ENCODE assay signal across 26 cellular contexts in genomic region chr1:58011978-58012377, GRCh38.
DNase-seq lines count a peak whose midpoint lies in the region; ATAC-seq, FAIRE-seq and TF ChIP-seq lines count a peak whose summit lies in the region.
"Had no signal": no experiment of that assay in that cellular context is flagged by ENCODE, and none has a peak within 500 bp of the region (broad histone marks: within the 10 kb centered on the region; RNA-seq: fewer than 3 reads in every experiment).

No MANE protein-coding gene starts in this region.

- H3K18ac ChIP-seq in H1 (ENCODE audit: extremely low read depth, low read length): no peak overlapping the region

- H4K20me1 ChIP-seq in H1 (replicated peaks in 1 of 2; ENCODE audit: control insufficient read depth in 1 of 2, insufficient read depth in 2 of 2, low read length in 2 of 2): no peaks in the 10 kb centered on the region

- intact Hi-C loops in uterus (cut with DNase I; ENCODE audit: low total_unique reads): no loop called here

- H3K4me1 ChIP-seq in H1 (replicated peaks in 1 of 4; ENCODE audit: control insufficient read depth in 3 of 4, insufficient read depth in 4 of 4, low read length in 3 of 4): peaks cover 0 to 6% (median 4%) of the 10 kb centered on the region in 4 experiments; a peak in 4 of 7 replicates
- no peaks in the 10 kb centered on the region for H3K4me1 ChIP-seq in uterus
- H3K4me1 ChIP-seq: BE2C had no signal

- FAIRE-seq in H1 (lab: Jason Lieb, UNC): no peak
- FAIRE-seq: GM12878, HepG2, K562 had no signal

- H4K91ac ChIP-seq in H1 (replicated peaks; ENCODE audit: insufficient read length, low read length): no peak overlapping the region

- no peak overlapping the region for H3K56ac ChIP-seq in H1 (replicated peaks; ENCODE audit: insufficient read length, low read depth, low read length)

- DNase-seq in NCI-H82 (lab: John Stamatoyannopoulos, UW) (peak; percentile 11), NCI-H82 treated with DMSO at 0.1 percent for 48 hours (lab: John Stamatoyannopoulos, UW; ENCODE audit: unreplicated experiment) (no peak), H1 (ENCODE audit: low read depth in 1 of 2, low spot score in 2 of 2) (no peak), kidney epithelial cell (ENCODE audit: low read depth) (peak; percentile 1), uterus (no peak), NCI-H1092 (lab: John Stamatoyannopoulos, UW) (no peak)
- no peak for DNase-seq in natural killer cell treated with Interleukin-12 subunit alpha and Interleukin-12 subunit beta and Interleukin-15 and Interleukin-18, amount 100 ng/mL, for 72 hours (ENCODE audit: low spot score)
- DNase-seq: 8988T, ACHN, BE2C, DMS153, EL, GDM1, Kasumi-1, NCI-H1105, NCI-H1436 treated with DMSO at 0.1 percent for 48 hours, NCI-H187 treated with DMSO at 0.1 percent for 48 hours, NCI-H524, NCI-H774, SHP77 treated with DMSO at 0.1 percent for 48 hours had no signal

- H3K4me3 Mint-ChIP-seq in natural killer cell treated with Interleukin-12 subunit alpha and Interleukin-12 subunit beta and Interleukin-15 and Interleukin-18, amount 100 ng/mL, for 72 hours: no peak overlapping the region
- H3K4me3 Mint-ChIP-seq: CD14-positive monocyte had no signal

- 88% methylated on average over 1 of the region's 1 CpG; no CpG with 5 or more reads in 1 of the 2 experiments for WGBS in H1 (ENCODE audit: extremely low coverage in 1 of 2, insufficient coverage in 1 of 2, insufficient read length in 1 of 2, insufficient replicate concordance in 2 of 2, low coverage in 1 of 2, low lambda C conversion rate in 2 of 2, missing lambda C conversion rate in 1 of 2), 2 experiments

- H2BK20ac ChIP-seq in H1 (ENCODE audit: low read length): peak overlapping the region; percentile 83

- H3K27me3 ChIP-seq in H1 (replicated peaks in 1 of 4; ENCODE audit: control insufficient read depth in 3 of 4, extremely low read depth in 1 of 4, insufficient read depth in 3 of 4, low read length in 3 of 4) (no peaks in the 10 kb centered on the region), kidney epithelial cell (ENCODE audit: control insufficient read depth, insufficient read depth, low read length) (no peaks in the 10 kb centered on the region), uterus (no peaks in the 10 kb centered on the region)
- H3K27me3 ChIP-seq: BE2C had no signal

- no peaks in the 10 kb centered on the region for H3K79me1 ChIP-seq in H1 (ENCODE audit: low read depth, low read length)

- H3K9me3 Mint-ChIP-seq in natural killer cell treated with Interleukin-12 subunit alpha and Interleukin-12 subunit beta and Interleukin-15 and Interleukin-18, amount 100 ng/mL, for 72 hours: no peaks in the 10 kb centered on the region

- H2BK5ac ChIP-seq in H1 (ENCODE audit: low read depth, low read length): no peak overlapping the region

- H3K23me2 ChIP-seq in H1 (ENCODE audit: low read depth, low read length): no peaks in the 10 kb centered on the region

- CTCF ChIA-PET in H1 (lab: Charles Lee; ENCODE audit: partially characterized antibody): interaction anchor here (0.8 to 2.6 kb wide), 3 partner anchors 9 to 24 kb away, joined by 3 to 12 read pairs (median 8); no protein-coding TSS in a partner anchor

- no peak overlapping the region for H3K27ac ChIP-seq in H1 (ENCODE audit: low read depth, low read length)
- H3K27ac ChIP-seq in uterus: no peak overlapping the region

- no peak for TF ChIP-seq CTCF in H1 (IDR thresholded peaks at IDR 0.05; ENCODE audit: control extremely low read depth in 1 of 3, insufficient read depth in 1 of 3, low read depth in 1 of 3, low read length in 3 of 3)
- TF ChIP-seq CTCF in kidney epithelial cell (IDR thresholded peaks at IDR 0.05; ENCODE audit: insufficient read depth, low read length, poor library complexity, severe bottlenecking): no peak
- no peak for TF ChIP-seq CTCF in uterus (IDR thresholded peaks at IDR 0.05)

- H4K8ac ChIP-seq in H1 (ENCODE audit: extremely low read depth, insufficient read depth, low read length): no peak overlapping the region

- no peak for ATAC-seq in natural killer cell treated with Interleukin-12 subunit alpha and Interleukin-12 subunit beta and Interleukin-15 and Interleukin-18, amount 100 ng/mL, for 72 hours
- ATAC-seq: GM12878, HCT116, HepG2, K562, Panc1 had no signal

- no peak for TF ChIP-seq POLR2A in H1 (IDR thresholded peaks at IDR 0.05; ENCODE audit: control extremely low read depth in 1 of 2, low read depth in 2 of 2, low read length in 2 of 2)
- TF ChIP-seq POLR2A in uterus (IDR thresholded peaks at IDR 0.05): no peak

- H3K9ac ChIP-seq in H1 (replicated peaks in 1 of 4; ENCODE audit: extremely low read depth in 1 of 4, low read depth in 3 of 4, low read length in 3 of 4): no peak overlapping the region

- H2AFZ ChIP-seq in H1 (ENCODE audit: low read length): no peak overlapping the region

- H3K36me3 Mint-ChIP-seq in natural killer cell treated with Interleukin-12 subunit alpha and Interleukin-12 subunit beta and Interleukin-15 and Interleukin-18, amount 100 ng/mL, for 72 hours: no peaks in the 10 kb centered on the region
- H3K36me3 Mint-ChIP-seq: CD14-positive monocyte had no signal

- H4K5ac ChIP-seq in H1 (ENCODE audit: insufficient read length, low read depth, low read length): no peak overlapping the region

- POLR2A ChIA-PET in H1 (lab: Charles Lee; ENCODE audit: partially characterized antibody): no interaction called here

- no peak overlapping the region; the same call in 1 of the 2 replicates for H2AK5ac ChIP-seq in H1 (ENCODE audit: low read depth, low read length)

- H3K4me3 ChIP-seq in H1 (ENCODE audit: extremely low read depth in 1 of 4, insufficient read depth in 2 of 4, low read depth in 3 of 4, low read length in 4 of 4) (no peak overlapping the region), kidney epithelial cell (ENCODE audit: low read depth, low read length) (no peak overlapping the region), uterus (no peak overlapping the region)
- H3K4me3 ChIP-seq: GM12878, K562 had no signal

- H3K9me3 ChIP-seq in H1 (ENCODE audit: insufficient read depth in 2 of 2, low read depth in 1 of 2, low read length in 1 of 2) (no peaks in the 10 kb centered on the region), uterus (no peaks in the 10 kb centered on the region)
- H3K9me3 ChIP-seq: BE2C had no signal

- H3K4me1 Mint-ChIP-seq in natural killer cell treated with Interleukin-12 subunit alpha and Interleukin-12 subunit beta and Interleukin-15 and Interleukin-18, amount 100 ng/mL, for 72 hours (ENCODE audit: low read depth in 2 of 2): no peaks in the 10 kb centered on the region
- H3K4me1 Mint-ChIP-seq: CD14-positive monocyte had no signal

- no peaks in the 10 kb centered on the region for H3K79me2 ChIP-seq in H1 (ENCODE audit: control insufficient read depth in 1 of 2, insufficient read depth in 2 of 2, low read length in 2 of 2)

- H3K36me3 ChIP-seq in H1 (ENCODE audit: control insufficient read depth in 2 of 4, insufficient read depth in 4 of 4, low read length in 3 of 4) (no peaks in the 10 kb centered on the region), kidney epithelial cell (ENCODE audit: control insufficient read depth, insufficient read depth, low read length) (no peaks in the 10 kb centered on the region), uterus (no peaks in the 10 kb centered on the region)
- H3K36me3 ChIP-seq: BE2C had no signal

- H3K14ac ChIP-seq in H1 (ENCODE audit: insufficient read length): no peak overlapping the region

- no peak overlapping the region for H3K27ac Mint-ChIP-seq in natural killer cell treated with Interleukin-12 subunit alpha and Interleukin-12 subunit beta and Interleukin-15 and Interleukin-18, amount 100 ng/mL, for 72 hours
- H3K27ac Mint-ChIP-seq: CD14-positive monocyte had no signal

- H2BK12ac ChIP-seq in H1 (ENCODE audit: low read depth, low read length): no peak overlapping the region

- peaks cover 0 to 8% of the 10 kb centered on the region in 2 donors for H3K27me3 Mint-ChIP-seq in natural killer cell treated with Interleukin-12 subunit alpha and Interleukin-12 subunit beta and Interleukin-15 and Interleukin-18, amount 100 ng/mL, for 72 hours

- H2BK120ac ChIP-seq in H1 (replicated peaks; ENCODE audit: low read depth, low read length): no peak overlapping the region

- H3K23ac ChIP-seq in H1 (ENCODE audit: insufficient read length): no peak overlapping the region

- H3K4me2 ChIP-seq in H1 (ENCODE audit: insufficient read depth in 1 of 2, low read depth in 2 of 2, low read length in 2 of 2): no peak overlapping the region

- no peak overlapping the region for H3K4ac ChIP-seq in H1 (replicated peaks; ENCODE audit: insufficient read length, low read depth, low read length)

- no peak overlapping the region; the same call in 1 of the 2 replicates for H2BK15ac ChIP-seq in H1 (ENCODE audit: low read length)

- no peak for TF ChIP-seq RAD21 in H1 (IDR thresholded peaks at IDR 0.05 in 1 of 2, conservative IDR thresholded peaks at IDR 0.05 in 1 of 2; ENCODE audit: low read depth in 2 of 2, low read length in 2 of 2)

- no peak for TF ChIP-seq EP300 in H1 (IDR thresholded peaks at IDR 0.05; ENCODE audit: borderline replicate concordance in 1 of 2, low read depth in 2 of 2, low read length in 2 of 2)

TF ChIP-seq in H1, 55 proteins besides CTCF, POLR2A, EP300 and RAD21 (continues in another document):
- TF ChIP-seq BCL11A (IDR thresholded peaks at IDR 0.05; ENCODE audit: low read depth in 2 of 2, low read length in 2 of 2) (no peak), SP4 (IDR thresholded peaks at IDR 0.05; ENCODE audit: low read length) (no peak), GABPA (IDR thresholded peaks at IDR 0.05; ENCODE audit: borderline replicate concordance, insufficient read depth, low read length) (no peak), CHD1 (IDR thresholded peaks at IDR 0.05; ENCODE audit: low read depth, low read length) (no peak)
- TF ChIP-seq, protein P1, sequence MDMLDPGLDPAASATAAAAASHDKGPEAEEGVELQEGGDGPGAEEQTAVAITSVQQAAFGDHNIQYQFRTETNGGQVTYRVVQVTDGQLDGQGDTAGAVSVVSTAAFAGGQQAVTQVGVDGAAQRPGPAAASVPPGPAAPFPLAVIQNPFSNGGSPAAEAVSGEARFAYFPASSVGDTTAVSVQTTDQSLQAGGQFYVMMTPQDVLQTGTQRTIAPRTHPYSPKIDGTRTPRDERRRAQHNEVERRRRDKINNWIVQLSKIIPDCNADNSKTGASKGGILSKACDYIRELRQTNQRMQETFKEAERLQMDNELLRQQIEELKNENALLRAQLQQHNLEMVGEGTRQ (IDR thresholded peaks at IDR 0.05; ENCODE audit: low read length): no peak
- TF ChIP-seq, protein P2, sequence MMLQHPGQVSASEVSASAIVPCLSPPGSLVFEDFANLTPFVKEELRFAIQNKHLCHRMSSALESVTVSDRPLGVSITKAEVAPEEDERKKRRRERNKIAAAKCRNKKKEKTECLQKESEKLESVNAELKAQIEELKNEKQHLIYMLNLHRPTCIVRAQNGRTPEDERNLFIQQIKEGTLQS (IDR thresholded peaks at IDR 0.05; ENCODE audit: insufficient read depth, low read depth, low read length): no peak
- TF ChIP-seq, protein P3, sequence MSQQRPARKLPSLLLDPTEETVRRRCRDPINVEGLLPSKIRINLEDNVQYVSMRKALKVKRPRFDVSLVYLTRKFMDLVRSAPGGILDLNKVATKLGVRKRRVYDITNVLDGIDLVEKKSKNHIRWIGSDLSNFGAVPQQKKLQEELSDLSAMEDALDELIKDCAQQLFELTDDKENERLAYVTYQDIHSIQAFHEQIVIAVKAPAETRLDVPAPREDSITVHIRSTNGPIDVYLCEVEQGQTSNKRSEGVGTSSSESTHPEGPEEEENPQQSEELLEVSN (IDR thresholded peaks at IDR 0.05): no peak

Comparison
In these comparisons a context has a peak if more than half of its experiments do, and no peak if none do; other contexts are left out.
1. DNase-seq: peak in NCI-H82 (single experiment) and kidney epithelial cell (single experiment); none in NCI-H82 treated with DMSO at 0.1 percent for 48 hours (single experiment), H1 (0 of 2), natural killer cell treated with Interleukin-12 subunit alpha and Interleukin-12 subunit beta and Interleukin-15 and Interleukin-18, amount 100 ng/mL, for 72 hours (single experiment), uterus (0 of 2) and NCI-H1092 (single experiment).